In genomic region chr7:26212921-26213718, GRCh38 we compare ENCODE assay signal across 1 cellular context.
A peak's percentile ranks its signal among the peaks of the same experiment; 100 is the strongest.
TF ChIP-seq lines count a peak whose summit lies in the region.

No MANE protein-coding gene starts in this region.

TF ChIP-seq in H1, 55 proteins besides CTCF, POLR2A, EP300 and RAD21:
- no peak for TF ChIP-seq CHD1 (IDR thresholded peaks at IDR 0.05; ENCODE audit: low read depth, low read length)
- TF ChIP-seq POLR2AphosphoS5 (IDR thresholded peaks at IDR 0.05; ENCODE audit: low read depth, low read length), result peak; percentile 64
